1 cellular context compared by ENCODE assay signal in genomic region chr22:46027219-46028068, GRCh38.
TF ChIP-seq lines count a peak whose summit lies in the region.

No MANE protein-coding gene starts in this region.

TF ChIP-seq in HepG2, 621 proteins besides CTCF, POLR2A, EP300 and RAD21 (continued from another document and continues in another):
- TF ChIP-seq ARID4A (CRISPR knock-in tag; IDR thresholded peaks at IDR 0.05; ENCODE audit: borderline replicate concordance) (peak; percentile 31; the same call in 1 of the 2 replicates), THAP11 (CRISPR knock-in tag; IDR thresholded peaks at IDR 0.05) (peak; percentile 54), NRL (CRISPR knock-in tag; IDR thresholded peaks at IDR 0.05; ENCODE audit: borderline replicate concordance) (no peak), ZBTB7A (CRISPR knock-in tag; IDR thresholded peaks at IDR 0.05) (no peak), ZNF766 (CRISPR knock-in tag; IDR thresholded peaks at IDR 0.05; ENCODE audit: borderline replicate concordance) (no peak), MEF2D (CRISPR knock-in tag; IDR thresholded peaks at IDR 0.05) (no peak), ZBTB44 (CRISPR knock-in tag; IDR thresholded peaks at IDR 0.05) (no peak), SOX6 (IDR thresholded peaks at IDR 0.05) (no peak), SOX6 (CRISPR knock-in tag; IDR thresholded peaks at IDR 0.05) (peak; percentile 44; the same call in 1 of the 2 replicates), SNAI1 (CRISPR knock-in tag; IDR thresholded peaks at IDR 0.05; ENCODE audit: borderline replicate concordance) (no peak), PHF20 (CRISPR knock-in tag; IDR thresholded peaks at IDR 0.05) (no peak), CENPBD1 (CRISPR knock-in tag; IDR thresholded peaks at IDR 0.05; ENCODE audit: borderline replicate concordance, low read depth) (no peak), GLMP (CRISPR knock-in tag; IDR thresholded peaks at IDR 0.05; ENCODE audit: borderline replicate concordance) (no peak), SALL2 (CRISPR knock-in tag; IDR thresholded peaks at IDR 0.05) (peak; percentile 45; the same call in 1 of the 2 replicates), XRCC5 (optimal IDR thresholded peaks at IDR 0.05; ENCODE audit: low read length) (no peak), ZBTB20 (CRISPR knock-in tag; IDR thresholded peaks at IDR 0.05; ENCODE audit: borderline replicate concordance, low read depth) (no peak), TMF1 (CRISPR knock-in tag; IDR thresholded peaks at IDR 0.05; ENCODE audit: low read depth) (no peak), ZNF687 (CRISPR knock-in tag; IDR thresholded peaks at IDR 0.05) (peak; percentile 73), ZNF83 (CRISPR knock-in tag; IDR thresholded peaks at IDR 0.05; ENCODE audit: borderline replicate concordance) (no peak), PCBP2 (optimal IDR thresholded peaks at IDR 0.05; ENCODE audit: low read depth, low read length, poor library complexity, severe bottlenecking) (no peak), MEIS2 (CRISPR knock-in tag; IDR thresholded peaks at IDR 0.05) (no peak), YY1 (IDR thresholded peaks at IDR 0.05; ENCODE audit: insufficient read depth, insufficient replicate concordance, low read depth, low read length) (peak; percentile 17), ZNF224 (CRISPR knock-in tag; IDR thresholded peaks at IDR 0.05) (no peak), MYNN (CRISPR knock-in tag; IDR thresholded peaks at IDR 0.05; ENCODE audit: low read depth) (no peak), ZNF614 (CRISPR knock-in tag; IDR thresholded peaks at IDR 0.05; ENCODE audit: borderline replicate concordance) (peak; percentile 24; the same call in 1 of the 2 replicates), HOMEZ (CRISPR knock-in tag; IDR thresholded peaks at IDR 0.05; ENCODE audit: low read depth) (no peak), ZNF598 (CRISPR knock-in tag; IDR thresholded peaks at IDR 0.05; ENCODE audit: borderline replicate concordance) (no peak)
- TF ChIP-seq, protein P1, sequence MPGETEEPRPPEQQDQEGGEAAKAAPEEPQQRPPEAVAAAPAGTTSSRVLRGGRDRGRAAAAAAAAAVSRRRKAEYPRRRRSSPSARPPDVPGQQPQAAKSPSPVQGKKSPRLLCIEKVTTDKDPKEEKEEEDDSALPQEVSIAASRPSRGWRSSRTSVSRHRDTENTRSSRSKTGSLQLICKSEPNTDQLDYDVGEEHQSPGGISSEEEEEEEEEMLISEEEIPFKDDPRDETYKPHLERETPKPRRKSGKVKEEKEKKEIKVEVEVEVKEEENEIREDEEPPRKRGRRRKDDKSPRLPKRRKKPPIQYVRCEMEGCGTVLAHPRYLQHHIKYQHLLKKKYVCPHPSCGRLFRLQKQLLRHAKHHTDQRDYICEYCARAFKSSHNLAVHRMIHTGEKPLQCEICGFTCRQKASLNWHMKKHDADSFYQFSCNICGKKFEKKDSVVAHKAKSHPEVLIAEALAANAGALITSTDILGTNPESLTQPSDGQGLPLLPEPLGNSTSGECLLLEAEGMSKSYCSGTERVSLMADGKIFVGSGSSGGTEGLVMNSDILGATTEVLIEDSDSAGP (CRISPR knock-in tag; IDR thresholded peaks at IDR 0.05; ENCODE audit: borderline replicate concordance), result no peak
- TF ChIP-seq, protein P2, sequence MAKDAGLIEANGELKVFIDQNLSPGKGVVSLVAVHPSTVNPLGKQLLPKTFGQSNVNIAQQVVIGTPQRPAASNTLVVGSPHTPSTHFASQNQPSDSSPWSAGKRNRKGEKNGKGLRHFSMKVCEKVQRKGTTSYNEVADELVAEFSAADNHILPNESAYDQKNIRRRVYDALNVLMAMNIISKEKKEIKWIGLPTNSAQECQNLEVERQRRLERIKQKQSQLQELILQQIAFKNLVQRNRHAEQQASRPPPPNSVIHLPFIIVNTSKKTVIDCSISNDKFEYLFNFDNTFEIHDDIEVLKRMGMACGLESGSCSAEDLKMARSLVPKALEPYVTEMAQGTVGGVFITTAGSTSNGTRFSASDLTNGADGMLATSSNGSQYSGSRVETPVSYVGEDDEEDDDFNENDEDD (CRISPR knock-in tag; IDR thresholded peaks at IDR 0.05; ENCODE audit: borderline replicate concordance), result peak; percentile 89
- TF ChIP-seq, protein P3, sequence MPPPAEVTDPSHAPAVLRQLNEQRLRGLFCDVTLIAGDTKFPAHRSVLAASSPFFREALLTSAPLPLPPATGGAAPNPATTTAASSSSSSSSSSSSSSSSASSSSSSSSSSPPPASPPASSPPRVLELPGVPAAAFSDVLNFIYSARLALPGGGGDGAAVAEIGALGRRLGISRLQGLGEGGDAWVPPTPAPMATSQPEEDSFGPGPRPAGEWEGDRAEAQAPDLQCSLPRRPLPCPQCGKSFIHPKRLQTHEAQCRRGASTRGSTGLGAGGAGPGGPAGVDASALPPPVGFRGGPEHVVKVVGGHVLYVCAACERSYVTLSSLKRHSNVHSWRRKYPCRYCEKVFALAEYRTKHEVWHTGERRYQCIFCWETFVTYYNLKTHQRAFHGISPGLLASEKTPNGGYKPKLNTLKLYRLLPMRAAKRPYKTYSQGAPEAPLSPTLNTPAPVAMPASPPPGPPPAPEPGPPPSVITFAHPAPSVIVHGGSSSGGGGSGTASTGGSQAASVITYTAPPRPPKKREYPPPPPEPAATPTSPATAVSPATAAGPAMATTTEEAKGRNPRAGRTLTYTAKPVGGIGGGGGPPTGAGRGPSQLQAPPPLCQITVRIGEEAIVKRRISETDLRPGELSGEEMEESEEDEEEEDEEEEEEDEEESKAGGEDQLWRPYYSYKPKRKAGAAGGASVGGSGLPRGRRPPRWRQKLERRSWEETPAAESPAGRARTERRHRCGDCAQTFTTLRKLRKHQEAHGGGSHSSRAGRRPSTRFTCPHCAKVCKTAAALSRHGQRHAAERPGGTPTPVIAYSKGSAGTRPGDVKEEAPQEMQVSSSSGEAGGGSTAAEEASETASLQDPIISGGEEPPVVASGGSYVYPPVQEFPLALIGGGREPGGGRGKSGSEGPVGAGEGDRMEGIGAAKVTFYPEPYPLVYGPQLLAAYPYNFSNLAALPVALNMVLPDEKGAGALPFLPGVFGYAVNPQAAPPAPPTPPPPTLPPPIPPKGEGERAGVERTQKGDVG (CRISPR knock-in tag; IDR thresholded peaks at IDR 0.05; ENCODE audit: borderline replicate concordance), result no peak
- TF ChIP-seq, protein P4, sequence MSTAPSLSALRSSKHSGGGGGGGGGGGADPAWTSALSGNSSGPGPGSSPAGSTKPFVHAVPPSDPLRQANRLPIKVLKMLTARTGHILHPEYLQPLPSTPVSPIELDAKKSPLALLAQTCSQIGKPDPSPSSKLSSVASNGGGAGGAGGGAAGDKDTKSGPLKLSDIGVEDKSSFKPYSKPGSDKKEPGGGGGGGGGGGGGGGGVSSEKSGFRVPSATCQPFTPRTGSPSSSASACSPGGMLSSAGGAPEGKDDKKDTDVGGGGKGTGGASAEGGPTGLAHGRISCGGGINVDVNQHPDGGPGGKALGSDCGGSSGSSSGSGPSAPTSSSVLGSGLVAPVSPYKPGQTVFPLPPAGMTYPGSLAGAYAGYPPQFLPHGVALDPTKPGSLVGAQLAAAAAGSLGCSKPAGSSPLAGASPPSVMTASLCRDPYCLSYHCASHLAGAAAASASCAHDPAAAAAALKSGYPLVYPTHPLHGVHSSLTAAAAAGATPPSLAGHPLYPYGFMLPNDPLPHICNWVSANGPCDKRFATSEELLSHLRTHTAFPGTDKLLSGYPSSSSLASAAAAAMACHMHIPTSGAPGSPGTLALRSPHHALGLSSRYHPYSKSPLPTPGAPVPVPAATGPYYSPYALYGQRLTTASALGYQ (CRISPR knock-in tag; IDR thresholded peaks at IDR 0.05), result peak; percentile 18; the same call in 1 of the 2 replicates
- TF ChIP-seq, protein P5, sequence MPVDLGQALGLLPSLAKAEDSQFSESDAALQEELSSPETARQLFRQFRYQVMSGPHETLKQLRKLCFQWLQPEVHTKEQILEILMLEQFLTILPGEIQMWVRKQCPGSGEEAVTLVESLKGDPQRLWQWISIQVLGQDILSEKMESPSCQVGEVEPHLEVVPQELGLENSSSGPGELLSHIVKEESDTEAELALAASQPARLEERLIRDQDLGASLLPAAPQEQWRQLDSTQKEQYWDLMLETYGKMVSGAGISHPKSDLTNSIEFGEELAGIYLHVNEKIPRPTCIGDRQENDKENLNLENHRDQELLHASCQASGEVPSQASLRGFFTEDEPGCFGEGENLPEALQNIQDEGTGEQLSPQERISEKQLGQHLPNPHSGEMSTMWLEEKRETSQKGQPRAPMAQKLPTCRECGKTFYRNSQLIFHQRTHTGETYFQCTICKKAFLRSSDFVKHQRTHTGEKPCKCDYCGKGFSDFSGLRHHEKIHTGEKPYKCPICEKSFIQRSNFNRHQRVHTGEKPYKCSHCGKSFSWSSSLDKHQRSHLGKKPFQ (CRISPR knock-in tag; IDR thresholded peaks at IDR 0.05; ENCODE audit: insufficient replicate concordance), result no peak
